In the genomic region with DNA sequence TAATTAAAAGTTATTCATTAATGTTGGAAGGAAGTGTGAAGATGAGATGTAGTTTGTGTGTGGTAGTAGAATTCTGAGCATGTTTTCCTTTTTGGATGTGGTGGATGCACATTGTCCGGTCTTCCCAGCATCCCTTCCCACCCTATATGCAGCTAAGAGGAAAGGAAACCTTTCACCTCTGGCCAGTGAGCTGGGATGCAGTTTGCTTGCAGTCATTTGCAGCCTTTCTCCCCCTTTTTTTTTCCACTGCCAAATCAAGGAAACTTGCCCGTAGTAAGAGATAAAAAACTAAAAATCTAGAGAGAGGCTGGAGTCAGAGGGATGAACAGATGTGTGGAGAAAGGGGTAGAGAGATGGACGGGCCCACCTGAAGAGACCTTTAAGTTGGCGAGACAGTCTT, we compare ENCODE assay signal across 23 cellular contexts.
DNase-seq lines count a peak whose midpoint lies in the region; ATAC-seq, FAIRE-seq and TF ChIP-seq lines count a peak whose summit lies in the region.
"Had no signal": no experiment of that assay in that cellular context is flagged by ENCODE, and none has a peak within 500 bp of the region (broad histone marks: within the 10 kb centered on the region; RNA-seq: fewer than 3 reads in every experiment).

No MANE protein-coding gene starts in this region.

- no peak overlapping the region for H4K8ac ChIP-seq in mesenchymal stem cell (ENCODE audit: low read length)

- H2AK5ac ChIP-seq in mesenchymal stem cell (ENCODE audit: low read length, severe bottlenecking): peak overlapping the region; percentile 63

- H3K4me3 ChIP-seq in liver (ENCODE audit: low read depth in 1 of 3, low read length in 3 of 3) (peak overlapping the region in 2 of 3 donors; percentile 9 to 33), HepG2 (replicated peaks in 1 of 3; ENCODE audit: insufficient read depth in 1 of 3, low read depth in 2 of 3, low read length in 3 of 3) (no peak overlapping the region), K562 (no peak overlapping the region), mesenchymal stem cell (ENCODE audit: insufficient read depth in 1 of 2, low read depth in 1 of 2, low read length in 2 of 2) (no peak overlapping the region)
- H3K4me3 ChIP-seq: GM23338, lung, SJCRH30 had no signal

- peak overlapping the region in 1 of 2 experiments; percentile 61 for H3K4ac ChIP-seq in mesenchymal stem cell (ENCODE audit: low read depth in 1 of 2, low read length in 2 of 2)

- no peak for TF ChIP-seq RAD21 in liver (IDR thresholded peaks at IDR 0.05)
- no peak for TF ChIP-seq RAD21 in HepG2 (CRISPR knock-in tag; IDR thresholded peaks at IDR 0.05)
- no peak for TF ChIP-seq RAD21 in K562 (CRISPR knock-in tag; conservative IDR thresholded peaks at IDR 0.05 in 1 of 2, IDR thresholded peaks at IDR 0.05 in 1 of 2)

- DNase-seq in HepG2 (ENCODE audit: low spot score) (no peak), K562 (ENCODE audit: extremely low read depth in 1 of 4, low spot score in 3 of 4) (no peak), mesenchymal stem cell (no peak), SKM-1 (lab: John Stamatoyannopoulos, UW; ENCODE audit: unreplicated experiment) (no peak), posterior cingulate gyrus (no peak)
- DNase-seq: activated CD8-positive, alpha-beta memory T cell treated with anti-CD3 and anti-CD28 coated beads, Interleukin-2, amount 50 U/mL, for 4 hours; activated effector memory CD4-positive, alpha-beta T cell treated with Interleukin-2 at 50 U/mL for 16 hours; brain microvascular endothelial cell; CD4-positive, CD25-positive, alpha-beta regulatory T cell; cortex of kidney; hypothalamus; KBM-7; MV-4-11; NCI-H187; NCI-H2227 treated with DMSO at 0.1 percent for 48 hours; SJCRH30; stimulated activated naive CD4-positive, alpha-beta T cell had no signal

- no peak overlapping the region for H3K23ac ChIP-seq in mesenchymal stem cell (ENCODE audit: low read length in 2 of 2)

- no peak for ATAC-seq in HepG2
- no peak for ATAC-seq in K562
- ATAC-seq in GM19351 (IDR thresholded peaks at IDR 0.05; ENCODE audit: unreplicated experiment): no peak
- ATAC-seq in HG03159 (IDR thresholded peaks at IDR 0.05; ENCODE audit: unreplicated experiment): no peak
- ATAC-seq: GM23338 had no signal

- H3K14ac ChIP-seq in mesenchymal stem cell (ENCODE audit: low read length in 2 of 2): no peak overlapping the region

- no peak overlapping the region for H2BK15ac ChIP-seq in mesenchymal stem cell (ENCODE audit: low read depth, poor library complexity, severe bottlenecking)

- TF ChIP-seq EP300 in HepG2 (IDR thresholded peaks at IDR 0.05; ENCODE audit: low read depth in 2 of 2, low read length in 2 of 2) (no peak), HepG2 (CRISPR knock-in tag; IDR thresholded peaks at IDR 0.05; ENCODE audit: borderline replicate concordance) (no peak), K562 (IDR thresholded peaks at IDR 0.05; ENCODE audit: low read length) (no peak)

- H3K9me1 ChIP-seq in K562 (ENCODE audit: control insufficient read depth, insufficient read depth, low read length): no peaks in the 10 kb centered on the region

- H2AFZ ChIP-seq in HepG2 (ENCODE audit: low read length) (no peak overlapping the region), K562 (ENCODE audit: low read depth, low read length) (no peak overlapping the region), mesenchymal stem cell (ENCODE audit: low read depth, low read length) (no peak overlapping the region)
- H2AFZ ChIP-seq: GM23338 had no signal

- POLR2A ChIA-PET in HepG2 (lab: Yijun Ruan, JAX) (no interaction called here), K562 (lab: Yijun Ruan, JAX) (interaction anchor here (0.8 to 1.1 kb wide), 2 partner anchors 14 to 367 kb away, joined by 4 to 5 read pairs; no protein-coding TSS in a partner anchor)

- TF ChIP-seq POLR2A in HepG2 (IDR thresholded peaks at IDR 0.05; ENCODE audit: insufficient read depth in 1 of 2, low read depth in 2 of 2, low read length in 2 of 2) (no peak), K562 (conservative IDR thresholded peaks at IDR 0.05) (no peak)

- H3K79me2 ChIP-seq in HepG2 (ENCODE audit: insufficient read depth, low read length) (no peaks in the 10 kb centered on the region), K562 (ENCODE audit: control insufficient read depth, insufficient read depth, low read length) (no peaks in the 10 kb centered on the region)

- TF ChIP-seq CTCF in liver (IDR thresholded peaks at IDR 0.05; ENCODE audit: low read depth, low read length, missing input control) (no peak), HepG2 (CRISPR knock-in tag; IDR thresholded peaks at IDR 0.05) (no peak), K562 (IDR thresholded peaks at IDR 0.05 in 2 of 3, conservative IDR thresholded peaks at IDR 0.05 in 1 of 3; ENCODE audit: insufficient read depth in 2 of 3, low read depth in 1 of 3, low read length in 3 of 3) (no peak)

- WGBS in liver: 52% methylated on average over 4 of the region's 4 CpGs
- WGBS in HepG2 (ENCODE audit: low lambda C conversion rate): 89% methylated on average over 4 of the region's 4 CpGs
- 76% methylated on average over 4 of the region's 4 CpGs for WGBS in K562 (ENCODE audit: insufficient coverage, low coverage, missing lambda C conversion rate)
- WGBS in mesenchymal stem cell: 58% methylated on average over 2 of the region's 4 CpGs

- H3K9ac ChIP-seq in liver (ENCODE audit: low read depth in 1 of 2, low read length in 2 of 2) (peak overlapping the region in 1 of 2 donors; percentile 53), HepG2 (ENCODE audit: insufficient read depth, low read depth, low read length) (no peak overlapping the region), K562 (ENCODE audit: insufficient read depth in 1 of 2, low read depth in 2 of 2, low read length in 2 of 2) (no peak overlapping the region), mesenchymal stem cell (ENCODE audit: low read length) (no peak overlapping the region)

- BruUV-seq in HepG2 (replicated peaks; lab: Mats Ljungman, UMichigan) (no TSS peak), K562 (replicated peaks; lab: Mats Ljungman, UMichigan) (no TSS peak)

- in situ Hi-C loops in HepG2 (cut with HindIII; ENCODE audit: extremely low pct_ligation_motif_present, low pct_unique_long_range_greater_than_20kb) (no loop called here), K562 (cut with MboI) (no loop called here)

- intact Hi-C loops in HepG2 (cut with micrococcal nuclease; ENCODE audit: unreplicated experiment): no loop called here
- intact Hi-C loops in K562 (cut with micrococcal nuclease): no loop called here
- intact Hi-C loops in posterior cingulate gyrus (cut with DNase I): no loop called here

- peaks cover 2% of the 10 kb centered on the region for H3K79me1 ChIP-seq in mesenchymal stem cell (replicated peaks; ENCODE audit: low read length, poor library complexity, severe bottlenecking)

- H3K27me3 ChIP-seq in liver (ENCODE audit: control insufficient read depth in 4 of 4, insufficient read depth in 4 of 4, low read length in 3 of 4): no peaks in the 10 kb centered on the region
- H3K27me3 ChIP-seq in HepG2 (ENCODE audit: control insufficient read depth in 1 of 2, insufficient read depth in 2 of 2, low read length in 2 of 2): no peaks in the 10 kb centered on the region
- no peaks in the 10 kb centered on the region for H3K27me3 ChIP-seq in K562 (ENCODE audit: control insufficient read depth in 2 of 2, insufficient read depth in 2 of 2, low read length in 2 of 2)
- H3K27me3 ChIP-seq in mesenchymal stem cell (ENCODE audit: control insufficient read depth in 1 of 2, insufficient read depth in 1 of 2, low read length in 2 of 2): no peaks in the 10 kb centered on the region
- H3K27me3 ChIP-seq: brain microvascular endothelial cell, SJCRH30 had no signal

- H3K4me1 ChIP-seq in liver (ENCODE audit: control insufficient read depth in 4 of 4, insufficient read depth in 4 of 4, low read length in 3 of 4) (peaks cover 7 to 25% (median 20%) of the 10 kb centered on the region in 4 donors), HepG2 (ENCODE audit: insufficient read depth, low read length) (peaks cover 47% of the 10 kb centered on the region), K562 (replicated peaks in 1 of 2; ENCODE audit: control insufficient read depth in 2 of 2, insufficient read depth in 2 of 2, low read length in 2 of 2) (peaks cover 0 to 8% of the 10 kb centered on the region in 2 experiments; a peak in 3 of 5 replicates), mesenchymal stem cell (ENCODE audit: control insufficient read depth, insufficient read depth, low read depth, low read length) (peaks cover 4% of the 10 kb centered on the region)
- H3K4me1 ChIP-seq: SJCRH30 had no signal

- H3K36me3 ChIP-seq in liver (ENCODE audit: control insufficient read depth in 4 of 4, insufficient read depth in 3 of 4, low read depth in 1 of 4, low read length in 3 of 4) (no peaks in the 10 kb centered on the region), HepG2 (replicated peaks in 1 of 2; ENCODE audit: control insufficient read depth in 1 of 2, insufficient read depth in 2 of 2, low read length in 2 of 2) (no peaks in the 10 kb centered on the region), K562 (ENCODE audit: control insufficient read depth, insufficient read depth, low read length) (no peaks in the 10 kb centered on the region), mesenchymal stem cell (ENCODE audit: control insufficient read depth in 1 of 2, insufficient read depth in 2 of 2, low read depth in 1 of 2, low read length in 2 of 2) (no peaks in the 10 kb centered on the region)
- H3K36me3 ChIP-seq: brain microvascular endothelial cell, SJCRH30 had no signal

- H4K20me1 ChIP-seq in HepG2 (ENCODE audit: insufficient read depth, low read length) (no peaks in the 10 kb centered on the region), K562 (replicated peaks; ENCODE audit: control insufficient read depth, insufficient read depth, low read length) (no peaks in the 10 kb centered on the region)

- H2BK120ac ChIP-seq in mesenchymal stem cell (ENCODE audit: low read depth, low read length): no peak overlapping the region

- H2BK5ac ChIP-seq in mesenchymal stem cell (ENCODE audit: low read depth, low read length, poor library complexity, severe bottlenecking): no peak overlapping the region

- peak overlapping the region; percentile 70 to 71 for H3K18ac ChIP-seq in mesenchymal stem cell (ENCODE audit: low read depth in 1 of 2, low read length in 2 of 2)

- H2BK12ac ChIP-seq in mesenchymal stem cell (ENCODE audit: low read length in 2 of 2): no peak overlapping the region

- CTCF ChIA-PET in HepG2 (lab: Yijun Ruan, JAX; ENCODE audit: low intra/inter-chr PET ratio, low total read pairs) (no interaction called here), K562 (lab: Yijun Ruan, JAX; ENCODE audit: low intra/inter-chr PET ratio) (no interaction called here)

- H3K4me2 ChIP-seq in HepG2 (ENCODE audit: low read depth, low read length) (no peak overlapping the region), K562 (ENCODE audit: insufficient read depth, low read length) (no peak overlapping the region), mesenchymal stem cell (ENCODE audit: low read length, poor library complexity, severe bottlenecking) (peak overlapping the region; percentile 14)
- H3K4me2 ChIP-seq: GM23338 had no signal

- H3K9me3 ChIP-seq in liver (ENCODE audit: control insufficient read depth in 4 of 4, low read length in 3 of 4) (no peaks in the 10 kb centered on the region), HepG2 (ENCODE audit: low read length) (no peaks in the 10 kb centered on the region), K562 (replicated peaks; ENCODE audit: control insufficient read depth, insufficient read depth, low read depth, low read length) (no peaks in the 10 kb centered on the region), mesenchymal stem cell (ENCODE audit: control insufficient read depth, low read length) (no peaks in the 10 kb centered on the region)
- H3K9me3 ChIP-seq: SJCRH30 had no signal

- H3K27ac ChIP-seq in liver (ENCODE audit: low read depth in 1 of 2, low read length in 2 of 2) (peak overlapping the region; percentile 56 to 73), HepG2 (ENCODE audit: extremely low read length, insufficient read depth, low read length) (no peak overlapping the region), K562 (ENCODE audit: extremely low read depth, low read depth, low read length) (no peak overlapping the region), mesenchymal stem cell (ENCODE audit: low read length, poor library complexity, severe bottlenecking) (no peak overlapping the region)
- H3K27ac ChIP-seq: SJCRH30 had no signal

- no peak for FAIRE-seq in HepG2 (lab: Jason Lieb, UNC)
- FAIRE-seq in K562 (lab: Jason Lieb, UNC): no peak
- FAIRE-seq: islet of Langerhans had no signal

- peak overlapping the region; percentile 46 for H4K91ac ChIP-seq in mesenchymal stem cell (ENCODE audit: low read length)

Comparison
In these comparisons a context has a peak if more than half of its experiments do, and no peak if none do; other contexts are left out.
1. H3K27ac ChIP-seq: peak in liver (2 of 2); none in HepG2 (single experiment), K562 (single experiment) and mesenchymal stem cell (single experiment).
2. H3K4me3 ChIP-seq: peak in liver (2 of 3); none in HepG2 (0 of 3), K562 (single experiment) and mesenchymal stem cell (0 of 2).